In genomic region chr2:140842110-140842509, GRCh38 we compare ENCODE assay signal across 32 cellular contexts.
"Had no signal": no experiment of that assay in that cellular context is flagged by ENCODE, and none has a peak within 500 bp of the region (broad histone marks: within the 10 kb centered on the region; RNA-seq: fewer than 3 reads in every experiment).

No MANE protein-coding gene starts in this region.

- H3K27ac Mint-ChIP-seq: activated B cell treated with CpG ODN at 0.5 μM for 24 hours; activated CD4-positive, alpha-beta memory T cell treated with anti-CD3 and anti-CD28 coated beads, Interleukin-2, amount 10 ng/mL, durations not matched to agents 7 days and 5 days; activated CD8-positive, alpha-beta memory T cell treated with anti-CD3 and anti-CD28 coated beads, Interleukin-2, amount 10 ng/mL, durations not matched to agents 7 days and 5 days; activated naive CD8-positive, alpha-beta T cell treated with anti-CD3 and anti-CD28 coated beads for 36 hours; activated T-cell treated with anti-CD3 and anti-CD28 coated beads, Interleukin-2, amount 50 U/mL, for 72 hours; activated T-helper 17 cell treated with anti-CD3 and anti-CD28 coated beads, Interleukin-2, amount 50 U/mL, for 72 hours; T-helper 1 cell treated with Interleukin-12 subunit alpha and Interleukin-12 subunit beta and Interleukin-4 antibody, amounts not matched to agents 30 μg/mL and 1 μg/mL, for 36 hours had no signal

- H3K4me1 Mint-ChIP-seq: activated B cell treated with CpG ODN at 0.5 μM for 24 hours; activated CD4-positive, alpha-beta memory T cell treated with anti-CD3 and anti-CD28 coated beads, Interleukin-2, amount 10 ng/mL, durations not matched to agents 7 days and 5 days; activated CD8-positive, alpha-beta memory T cell treated with anti-CD3 and anti-CD28 coated beads, Interleukin-2, amount 10 ng/mL, durations not matched to agents 7 days and 5 days; activated naive CD8-positive, alpha-beta T cell treated with anti-CD3 and anti-CD28 coated beads for 36 hours; activated T-helper 17 cell treated with anti-CD3 and anti-CD28 coated beads, Interleukin-2, amount 50 U/mL, for 72 hours; central memory CD8-positive, alpha-beta T cell had no signal

- ATAC-seq: activated CD8-positive, alpha-beta memory T cell treated with anti-CD3 and anti-CD28 coated beads, Interleukin-2, amount 10 ng/mL, durations not matched to agents 7 days and 5 days; activated T-cell treated with anti-CD3 and anti-CD28 coated beads, Interleukin-2, amount 50 U/mL, for 72 hours; activated T-helper 17 cell treated with anti-CD3 and anti-CD28 coated beads, Interleukin-2, amount 50 U/mL, for 72 hours had no signal

- H3K27me3 ChIP-seq: cardiac muscle cell, MG63 had no signal

- H3K4me3 Mint-ChIP-seq: activated B cell treated with CpG ODN at 0.5 μM for 24 hours; activated CD4-positive, alpha-beta memory T cell treated with anti-CD3 and anti-CD28 coated beads, Interleukin-2, amount 10 ng/mL, durations not matched to agents 7 days and 5 days; activated CD8-positive, alpha-beta memory T cell treated with anti-CD3 and anti-CD28 coated beads, Interleukin-2, amount 10 ng/mL, durations not matched to agents 7 days and 5 days; activated naive CD8-positive, alpha-beta T cell treated with anti-CD3 and anti-CD28 coated beads for 36 hours; activated T-cell treated with anti-CD3 and anti-CD28 coated beads, Interleukin-2, amount 50 U/mL, for 72 hours; activated T-helper 17 cell treated with anti-CD3 and anti-CD28 coated beads, Interleukin-2, amount 50 U/mL, for 72 hours; central memory CD8-positive, alpha-beta T cell; T-helper 1 cell treated with Interleukin-12 subunit alpha and Interleukin-12 subunit beta and Interleukin-4 antibody, amounts not matched to agents 30 μg/mL and 1 μg/mL, for 36 hours had no signal

- H3K9me3 ChIP-seq: MG63 had no signal

- H3K9me3 Mint-ChIP-seq: activated B cell treated with CpG ODN at 0.5 μM for 24 hours; activated CD4-positive, alpha-beta memory T cell treated with anti-CD3 and anti-CD28 coated beads, Interleukin-2, amount 10 ng/mL, durations not matched to agents 7 days and 5 days; activated naive CD8-positive, alpha-beta T cell treated with anti-CD3 and anti-CD28 coated beads for 36 hours had no signal

- H3K36me3 Mint-ChIP-seq: activated CD8-positive, alpha-beta memory T cell treated with anti-CD3 and anti-CD28 coated beads, Interleukin-2, amount 10 ng/mL, durations not matched to agents 7 days and 5 days; activated naive CD8-positive, alpha-beta T cell treated with anti-CD3 and anti-CD28 coated beads for 36 hours had no signal

- H3K36me3 ChIP-seq: cardiac muscle cell, MG63 had no signal

- H3K27ac ChIP-seq: cardiac muscle cell, VCaP had no signal

- H3K4me3 ChIP-seq: cardiac muscle cell, MG63 had no signal

- H3K27me3 Mint-ChIP-seq: activated B cell treated with CpG ODN at 0.5 μM for 24 hours; activated CD4-positive, alpha-beta memory T cell treated with anti-CD3 and anti-CD28 coated beads, Interleukin-2, amount 10 ng/mL, durations not matched to agents 7 days and 5 days; activated CD8-positive, alpha-beta memory T cell treated with anti-CD3 and anti-CD28 coated beads, Interleukin-2, amount 10 ng/mL, durations not matched to agents 7 days and 5 days; activated naive CD8-positive, alpha-beta T cell treated with anti-CD3 and anti-CD28 coated beads for 36 hours; activated T-helper 17 cell treated with anti-CD3 and anti-CD28 coated beads, Interleukin-2, amount 50 U/mL, for 72 hours; central memory CD8-positive, alpha-beta T cell had no signal

- DNase-seq: activated B cell treated with CpG ODN at 0.5 μM for 24 hours; activated CD4-positive, alpha-beta memory T cell treated with anti-CD3 and anti-CD28 coated beads, Interleukin-2, amount 10 ng/mL, durations not matched to agents 7 days and 5 days; activated CD4-positive, alpha-beta T cell treated with anti-CD3 and anti-CD28 coated beads for 4 hours; activated CD4-positive, alpha-beta T cell treated with anti-CD3 and anti-CD28 coated beads, Interleukin-2, amount 50 U/mL, for 1 hour; activated CD4-positive, CD25-positive, alpha-beta regulatory T cell treated with anti-CD3 and anti-CD28 coated beads, Interleukin-2, amount 50 U/mL, for 72 hours; activated CD8-positive, alpha-beta memory T cell treated with anti-CD3 and anti-CD28 coated beads for 24 hours; activated CD8-positive, alpha-beta memory T cell treated with anti-CD3 and anti-CD28 coated beads, Interleukin-2, amount 10 ng/mL, durations not matched to agents 7 days and 5 days; activated CD8-positive, alpha-beta memory T cell treated with anti-CD3 and anti-CD28 coated beads, Interleukin-2, amount 50 U/mL, for 48 hours; activated effector memory CD4-positive, alpha-beta T cell treated with anti-CD3 and anti-CD28 coated beads, Interleukin-2, amount 50 U/mL, for 16 hours; activated naive CD4-positive, alpha-beta T cell; activated naive CD4-positive, alpha-beta T cell treated with anti-CD3 and anti-CD28 coated beads, Interleukin-2, amount 50 U/mL, for 16 hours; activated naive CD8-positive, alpha-beta T cell treated with anti-CD3 and anti-CD28 coated beads for 36 hours; activated T-cell treated with anti-CD3 and anti-CD28 coated beads, Interleukin-2, amount 50 U/mL, for 72 hours; amniotic stem cell; aorta; KG1; MG63; NCI-H1048; NCI-H1436 treated with DMSO at 0.1 percent for 48 hours; NCI-H1694 treated with DMSO at 0.1 percent for 48 hours; NCI-H2029; NCI-H345; NCI-H510A treated with DMSO at 0.1 percent for 48 hours; NCI-H69; NCI-H82; Right ventricle myocardium superior; T-helper 9 cell had no signal
